Comparison of ENCODE assay signal across 18 cellular contexts in genomic region chr9:37618817-37619216, GRCh38. TPM values are rescaled to one million over a fixed set of nuclear protein-coding genes. Genes with fewer than 3 reads are reported as not detected.
DNase-seq lines count a peak whose midpoint lies in the region; ATAC-seq, FAIRE-seq and TF ChIP-seq lines count a peak whose summit lies in the region.
"Had no signal": no experiment of that assay in that cellular context is flagged by ENCODE, and none has a peak within 500 bp of the region (broad histone marks: within the 10 kb centered on the region; RNA-seq: fewer than 3 reads in every experiment).

No MANE protein-coding gene starts in this region.

- no peaks in the 10 kb centered on the region for H3K4me1 ChIP-seq in RWPE2 (ENCODE audit: insufficient read depth, poor library complexity, severe bottlenecking)
- H3K4me1 ChIP-seq: gastrocnemius medialis had no signal

- ATAC-seq in RWPE2 (ENCODE audit: low read depth), result peak; percentile 96
- no peak for ATAC-seq in Right ventricle myocardium inferior
- ATAC-seq: activated CD8-positive, alpha-beta memory T cell treated with anti-CD3 and anti-CD28 coated beads, Interleukin-2, amount 10 ng/mL, durations not matched to agents 7 days and 5 days; gastrocnemius medialis; stimulated activated memory B cell treated with anti-CD40 and anti-IgM and Interleukin-4, amounts not matched to agents 10 μg/mL and 1 μg/mL and 100 μg/mL, for 72 hours; T-cell had no signal

- TF ChIP-seq POLR2A in H54 (IDR thresholded peaks at IDR 0.05; ENCODE audit: low read depth, low read length), result no peak

- H3K27me3 ChIP-seq in RWPE2 (ENCODE audit: insufficient read depth, poor library complexity, severe bottlenecking), result no peaks in the 10 kb centered on the region
- H3K27me3 ChIP-seq: gastrocnemius medialis had no signal

- H3K4me3 ChIP-seq in RWPE2 (ENCODE audit: severe bottlenecking), result no peak overlapping the region
- no peak overlapping the region for H3K4me3 ChIP-seq in fibroblast of pulmonary artery (replicated peaks; ENCODE audit: low read depth, low read length)
- H3K4me3 ChIP-seq: gastrocnemius medialis had no signal

- FAIRE-seq in H54 (lab: Jason Lieb, UNC), result peak; percentile 87
- FAIRE-seq: G401.6 had no signal

- intact Hi-C loops in Right ventricle myocardium inferior (cut with DNase I), result no loop called here

- no peaks in the 10 kb centered on the region for H3K9me3 ChIP-seq in RWPE2 (ENCODE audit: severe bottlenecking)
- H3K9me3 ChIP-seq: gastrocnemius medialis had no signal

- H3K36me3 ChIP-seq in RWPE2 (ENCODE audit: low read depth), result no peaks in the 10 kb centered on the region
- H3K36me3 ChIP-seq: gastrocnemius medialis had no signal

- no peak overlapping the region for H3K27ac ChIP-seq in RWPE2 (ENCODE audit: poor library complexity, severe bottlenecking)
- H3K27ac ChIP-seq: gastrocnemius medialis had no signal

- DNase-seq in H54 (ENCODE audit: insufficient read length, low spot score) (peak; percentile 18), RWPE2 (ENCODE audit: low spot score) (no peak), fibroblast of pulmonary artery (ENCODE audit: low read depth) (peak; percentile 23), stromal cell of bone marrow (ENCODE audit: low read depth) (peak; percentile 25), Right ventricle myocardium inferior (ENCODE audit: missing footprints) (no peak), GM19238 (ENCODE audit: insufficient read length, low spot score) (no peak), GM10266 (ENCODE audit: extremely low spot score) (no peak)
- DNase-seq: activated CD8-positive, alpha-beta memory T cell treated with anti-CD3 and anti-CD28 coated beads, Interleukin-2, amount 10 ng/mL, durations not matched to agents 7 days and 5 days; CD4-positive, CD25-positive, alpha-beta regulatory T cell; gastrocnemius medialis; immature natural killer cell; NCI-H1930; NCI-H510A treated with DMSO at 0.1 percent for 48 hours; occipital lobe; T-cell had no signal

- TF ChIP-seq CTCF in RWPE2 (IDR thresholded peaks at IDR 0.05; ENCODE audit: poor library complexity, severe bottlenecking) (no peak), fibroblast of pulmonary artery (IDR thresholded peaks at IDR 0.05; ENCODE audit: low read length, missing control alignments) (no peak), GM10266 (IDR thresholded peaks at IDR 0.05; ENCODE audit: control insufficient read depth, insufficient read depth, low read depth, missing control alignments) (no peak)

RNA-seq across cellular contexts. Expression of gene TOMM5, which starts 26.4 kb away (rescaled TPM):
- total RNA-seq in Right ventricle myocardium inferior, result 62.3 TPM

RNA-seq across cellular contexts. Expression of gene FRMPD1, which starts 31.9 kb away (rescaled TPM):
- 1.9 TPM for total RNA-seq in Right ventricle myocardium inferior
- total RNA-seq: activated CD8-positive, alpha-beta memory T cell treated with anti-CD3 and anti-CD28 coated beads, Interleukin-2, amount 10 ng/mL, durations not matched to agents 7 days and 5 days; CD4-positive, CD25-positive, alpha-beta regulatory T cell; T-cell; ureter had no signal

RNA-seq across cellular contexts. Expression of gene FBXO10, which starts 42.6 kb away (rescaled TPM):
- 8.4 TPM for total RNA-seq in Right ventricle myocardium inferior

Comparison
In these comparisons a context has a peak if more than half of its experiments do, and no peak if none do; other contexts are left out.
1. DNase-seq: peak in H54 (single experiment), fibroblast of pulmonary artery (single experiment) and stromal cell of bone marrow (single experiment); none in RWPE2 (single experiment), Right ventricle myocardium inferior (single experiment), GM19238 (single experiment) and GM10266 (single experiment).